In the genomic region with DNA sequence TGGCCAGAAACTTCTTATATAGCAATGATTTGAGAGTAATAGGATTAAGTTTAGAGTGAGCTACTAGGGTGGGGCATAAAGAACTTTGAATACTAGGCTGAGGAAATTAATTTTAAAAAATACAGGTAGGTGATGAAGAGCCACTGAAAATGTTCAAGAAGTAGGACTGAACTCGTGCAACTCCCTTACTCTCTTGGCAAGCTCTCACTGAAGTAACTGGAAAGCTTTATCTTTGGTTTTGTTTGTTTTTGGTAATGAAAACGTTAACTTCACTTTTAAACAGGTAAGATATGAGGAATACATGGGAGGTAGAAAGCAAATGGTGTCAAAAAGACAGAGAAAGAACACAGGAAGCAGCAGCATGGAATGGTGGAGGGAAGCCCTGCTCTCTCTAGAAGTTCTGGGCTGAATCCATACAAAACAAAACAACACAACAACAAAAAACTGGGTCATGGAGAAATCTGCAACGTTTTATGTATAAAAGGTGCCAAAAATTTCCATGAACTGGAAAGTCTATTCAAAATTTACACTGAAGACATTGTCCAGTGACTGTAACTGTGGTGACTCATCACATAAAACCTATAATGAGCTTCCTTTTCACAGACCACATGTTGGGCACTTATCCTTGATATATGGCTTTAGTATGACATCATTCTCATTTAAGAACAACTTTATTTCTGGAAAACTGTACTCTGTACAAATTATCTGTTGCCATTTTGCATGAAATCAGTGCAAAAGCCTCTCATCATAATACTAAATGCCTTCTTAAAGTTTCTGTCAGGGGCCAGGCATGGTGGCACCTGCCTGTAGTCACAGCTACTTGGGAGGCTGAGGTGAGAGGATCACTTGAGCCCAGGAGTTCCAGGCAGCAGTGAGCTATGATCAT, we compare ENCODE assay signal across 1 cellular context.
TF ChIP-seq lines count a peak whose summit lies in the region.

No MANE protein-coding gene starts in this region.

TF ChIP-seq in HepG2, 621 proteins besides CTCF, POLR2A, EP300 and RAD21 (continued from another document):
- TF ChIP-seq ZGPAT (CRISPR knock-in tag; IDR thresholded peaks at IDR 0.05) (0 out of 2 replicates have a peak, but pooled peaks have one; percentile 12), FOSL2 (CRISPR knock-in tag; IDR thresholded peaks at IDR 0.05) (peak; percentile 37), KLF11 (CRISPR knock-in tag; IDR thresholded peaks at IDR 0.05) (no peak)
TF ChIP-seq in HepG2: peak in this region for 5.
